1 cellular context compared by ENCODE assay signal in the genomic region with DNA sequence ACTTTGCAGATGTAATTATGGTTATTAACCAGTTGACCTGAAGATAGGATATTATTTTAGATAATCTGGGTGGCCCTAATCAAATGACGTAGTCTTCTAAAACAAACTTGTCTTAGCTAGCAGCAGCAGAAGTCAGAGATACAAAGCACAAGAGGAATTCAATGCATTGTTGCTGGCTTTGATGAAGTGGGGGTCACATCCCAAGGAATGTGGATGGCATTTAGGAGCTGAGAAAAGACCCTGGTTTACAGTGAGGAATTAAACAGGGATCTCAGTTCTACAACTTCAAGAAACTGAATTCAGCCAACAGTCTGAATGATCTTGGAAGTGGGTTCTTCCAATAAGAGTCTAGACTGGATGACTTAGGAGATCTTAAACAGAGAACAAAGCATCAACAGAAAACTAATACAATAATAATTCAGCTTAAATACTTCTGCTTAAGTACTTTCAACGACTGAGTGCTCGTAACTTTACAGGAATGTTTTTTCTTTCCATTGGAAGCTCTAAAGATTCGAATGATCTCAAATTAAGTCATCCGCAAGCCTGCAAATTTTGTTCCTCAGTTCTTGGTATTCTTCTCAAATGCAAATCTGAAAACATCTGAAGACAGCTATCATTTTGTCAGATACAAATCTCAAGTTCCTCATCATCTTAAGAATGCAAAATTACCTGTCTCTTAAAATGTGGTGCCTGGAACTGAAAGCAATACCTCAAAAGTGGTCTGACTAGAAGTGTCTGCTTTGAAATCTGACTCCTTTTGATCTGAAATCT.
TF ChIP-seq lines count a peak whose summit lies in the region.

No MANE protein-coding gene starts in this region.

TF ChIP-seq in WTC11, 78 proteins besides CTCF, POLR2A, EP300 and RAD21:
- TF ChIP-seq, protein P1, sequence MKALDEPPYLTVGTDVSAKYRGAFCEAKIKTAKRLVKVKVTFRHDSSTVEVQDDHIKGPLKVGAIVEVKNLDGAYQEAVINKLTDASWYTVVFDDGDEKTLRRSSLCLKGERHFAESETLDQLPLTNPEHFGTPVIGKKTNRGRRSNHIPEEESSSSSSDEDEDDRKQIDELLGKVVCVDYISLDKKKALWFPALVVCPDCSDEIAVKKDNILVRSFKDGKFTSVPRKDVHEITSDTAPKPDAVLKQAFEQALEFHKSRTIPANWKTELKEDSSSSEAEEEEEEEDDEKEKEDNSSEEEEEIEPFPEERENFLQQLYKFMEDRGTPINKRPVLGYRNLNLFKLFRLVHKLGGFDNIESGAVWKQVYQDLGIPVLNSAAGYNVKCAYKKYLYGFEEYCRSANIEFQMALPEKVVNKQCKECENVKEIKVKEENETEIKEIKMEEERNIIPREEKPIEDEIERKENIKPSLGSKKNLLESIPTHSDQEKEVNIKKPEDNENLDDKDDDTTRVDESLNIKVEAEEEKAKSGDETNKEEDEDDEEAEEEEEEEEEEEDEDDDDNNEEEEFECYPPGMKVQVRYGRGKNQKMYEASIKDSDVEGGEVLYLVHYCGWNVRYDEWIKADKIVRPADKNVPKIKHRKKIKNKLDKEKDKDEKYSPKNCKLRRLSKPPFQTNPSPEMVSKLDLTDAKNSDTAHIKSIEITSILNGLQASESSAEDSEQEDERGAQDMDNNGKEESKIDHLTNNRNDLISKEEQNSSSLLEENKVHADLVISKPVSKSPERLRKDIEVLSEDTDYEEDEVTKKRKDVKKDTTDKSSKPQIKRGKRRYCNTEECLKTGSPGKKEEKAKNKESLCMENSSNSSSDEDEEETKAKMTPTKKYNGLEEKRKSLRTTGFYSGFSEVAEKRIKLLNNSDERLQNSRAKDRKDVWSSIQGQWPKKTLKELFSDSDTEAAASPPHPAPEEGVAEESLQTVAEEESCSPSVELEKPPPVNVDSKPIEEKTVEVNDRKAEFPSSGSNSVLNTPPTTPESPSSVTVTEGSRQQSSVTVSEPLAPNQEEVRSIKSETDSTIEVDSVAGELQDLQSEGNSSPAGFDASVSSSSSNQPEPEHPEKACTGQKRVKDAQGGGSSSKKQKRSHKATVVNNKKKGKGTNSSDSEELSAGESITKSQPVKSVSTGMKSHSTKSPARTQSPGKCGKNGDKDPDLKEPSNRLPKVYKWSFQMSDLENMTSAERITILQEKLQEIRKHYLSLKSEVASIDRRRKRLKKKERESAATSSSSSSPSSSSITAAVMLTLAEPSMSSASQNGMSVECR (CRISPR knock-in tag; IDR thresholded peaks at IDR 0.05; ENCODE audit: borderline replicate concordance), result no peak
- TF ChIP-seq, protein P2, sequence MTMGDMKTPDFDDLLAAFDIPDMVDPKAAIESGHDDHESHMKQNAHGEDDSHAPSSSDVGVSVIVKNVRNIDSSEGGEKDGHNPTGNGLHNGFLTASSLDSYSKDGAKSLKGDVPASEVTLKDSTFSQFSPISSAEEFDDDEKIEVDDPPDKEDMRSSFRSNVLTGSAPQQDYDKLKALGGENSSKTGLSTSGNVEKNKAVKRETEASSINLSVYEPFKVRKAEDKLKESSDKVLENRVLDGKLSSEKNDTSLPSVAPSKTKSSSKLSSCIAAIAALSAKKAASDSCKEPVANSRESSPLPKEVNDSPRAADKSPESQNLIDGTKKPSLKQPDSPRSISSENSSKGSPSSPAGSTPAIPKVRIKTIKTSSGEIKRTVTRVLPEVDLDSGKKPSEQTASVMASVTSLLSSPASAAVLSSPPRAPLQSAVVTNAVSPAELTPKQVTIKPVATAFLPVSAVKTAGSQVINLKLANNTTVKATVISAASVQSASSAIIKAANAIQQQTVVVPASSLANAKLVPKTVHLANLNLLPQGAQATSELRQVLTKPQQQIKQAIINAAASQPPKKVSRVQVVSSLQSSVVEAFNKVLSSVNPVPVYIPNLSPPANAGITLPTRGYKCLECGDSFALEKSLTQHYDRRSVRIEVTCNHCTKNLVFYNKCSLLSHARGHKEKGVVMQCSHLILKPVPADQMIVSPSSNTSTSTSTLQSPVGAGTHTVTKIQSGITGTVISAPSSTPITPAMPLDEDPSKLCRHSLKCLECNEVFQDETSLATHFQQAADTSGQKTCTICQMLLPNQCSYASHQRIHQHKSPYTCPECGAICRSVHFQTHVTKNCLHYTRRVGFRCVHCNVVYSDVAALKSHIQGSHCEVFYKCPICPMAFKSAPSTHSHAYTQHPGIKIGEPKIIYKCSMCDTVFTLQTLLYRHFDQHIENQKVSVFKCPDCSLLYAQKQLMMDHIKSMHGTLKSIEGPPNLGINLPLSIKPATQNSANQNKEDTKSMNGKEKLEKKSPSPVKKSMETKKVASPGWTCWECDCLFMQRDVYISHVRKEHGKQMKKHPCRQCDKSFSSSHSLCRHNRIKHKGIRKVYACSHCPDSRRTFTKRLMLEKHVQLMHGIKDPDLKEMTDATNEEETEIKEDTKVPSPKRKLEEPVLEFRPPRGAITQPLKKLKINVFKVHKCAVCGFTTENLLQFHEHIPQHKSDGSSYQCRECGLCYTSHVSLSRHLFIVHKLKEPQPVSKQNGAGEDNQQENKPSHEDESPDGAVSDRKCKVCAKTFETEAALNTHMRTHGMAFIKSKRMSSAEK (CRISPR knock-in tag; IDR thresholded peaks at IDR 0.05; ENCODE audit: borderline replicate concordance), result no peak
- TF ChIP-seq HMGA2 (CRISPR knock-in tag; IDR thresholded peaks at IDR 0.05) (no peak), NFE2L1 (CRISPR knock-in tag; IDR thresholded peaks at IDR 0.05) (no peak), SMAD4 (CRISPR knock-in tag; IDR thresholded peaks at IDR 0.05) (no peak), CREB1 (CRISPR knock-in tag; IDR thresholded peaks at IDR 0.05) (no peak), FOXP1 (CRISPR knock-in tag; IDR thresholded peaks at IDR 0.05; ENCODE audit: borderline replicate concordance) (no peak), GTF2I (CRISPR knock-in tag; conservative IDR thresholded peaks at IDR 0.05) (no peak), JAZF1 (CRISPR knock-in tag; IDR thresholded peaks at IDR 0.05) (no peak), RORB (CRISPR knock-in tag; IDR thresholded peaks at IDR 0.05) (no peak), ZNF232 (CRISPR knock-in tag; IDR thresholded peaks at IDR 0.05) (no peak)
- TF ChIP-seq, protein P3, sequence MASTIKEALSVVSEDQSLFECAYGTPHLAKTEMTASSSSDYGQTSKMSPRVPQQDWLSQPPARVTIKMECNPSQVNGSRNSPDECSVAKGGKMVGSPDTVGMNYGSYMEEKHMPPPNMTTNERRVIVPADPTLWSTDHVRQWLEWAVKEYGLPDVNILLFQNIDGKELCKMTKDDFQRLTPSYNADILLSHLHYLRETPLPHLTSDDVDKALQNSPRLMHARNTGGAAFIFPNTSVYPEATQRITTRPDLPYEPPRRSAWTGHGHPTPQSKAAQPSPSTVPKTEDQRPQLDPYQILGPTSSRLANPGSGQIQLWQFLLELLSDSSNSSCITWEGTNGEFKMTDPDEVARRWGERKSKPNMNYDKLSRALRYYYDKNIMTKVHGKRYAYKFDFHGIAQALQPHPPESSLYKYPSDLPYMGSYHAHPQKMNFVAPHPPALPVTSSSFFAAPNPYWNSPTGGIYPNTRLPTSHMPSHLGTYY (CRISPR knock-in tag; IDR thresholded peaks at IDR 0.05), result no peak
- TF ChIP-seq, protein P4, sequence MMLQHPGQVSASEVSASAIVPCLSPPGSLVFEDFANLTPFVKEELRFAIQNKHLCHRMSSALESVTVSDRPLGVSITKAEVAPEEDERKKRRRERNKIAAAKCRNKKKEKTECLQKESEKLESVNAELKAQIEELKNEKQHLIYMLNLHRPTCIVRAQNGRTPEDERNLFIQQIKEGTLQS (CRISPR knock-in tag; conservative IDR thresholded peaks at IDR 0.05), result no peak
- TF ChIP-seq, protein P5, sequence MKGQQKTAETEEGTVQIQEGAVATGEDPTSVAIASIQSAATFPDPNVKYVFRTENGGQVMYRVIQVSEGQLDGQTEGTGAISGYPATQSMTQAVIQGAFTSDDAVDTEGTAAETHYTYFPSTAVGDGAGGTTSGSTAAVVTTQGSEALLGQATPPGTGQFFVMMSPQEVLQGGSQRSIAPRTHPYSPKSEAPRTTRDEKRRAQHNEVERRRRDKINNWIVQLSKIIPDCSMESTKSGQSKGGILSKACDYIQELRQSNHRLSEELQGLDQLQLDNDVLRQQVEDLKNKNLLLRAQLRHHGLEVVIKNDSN (CRISPR knock-in tag; IDR thresholded peaks at IDR 0.05), result no peak
- TF ChIP-seq, protein P6, sequence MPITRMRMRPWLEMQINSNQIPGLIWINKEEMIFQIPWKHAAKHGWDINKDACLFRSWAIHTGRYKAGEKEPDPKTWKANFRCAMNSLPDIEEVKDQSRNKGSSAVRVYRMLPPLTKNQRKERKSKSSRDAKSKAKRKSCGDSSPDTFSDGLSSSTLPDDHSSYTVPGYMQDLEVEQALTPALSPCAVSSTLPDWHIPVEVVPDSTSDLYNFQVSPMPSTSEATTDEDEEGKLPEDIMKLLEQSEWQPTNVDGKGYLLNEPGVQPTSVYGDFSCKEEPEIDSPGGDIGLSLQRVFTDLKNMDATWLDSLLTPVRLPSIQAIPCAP (CRISPR knock-in tag; IDR thresholded peaks at IDR 0.05), result no peak
- TF ChIP-seq, protein P7, sequence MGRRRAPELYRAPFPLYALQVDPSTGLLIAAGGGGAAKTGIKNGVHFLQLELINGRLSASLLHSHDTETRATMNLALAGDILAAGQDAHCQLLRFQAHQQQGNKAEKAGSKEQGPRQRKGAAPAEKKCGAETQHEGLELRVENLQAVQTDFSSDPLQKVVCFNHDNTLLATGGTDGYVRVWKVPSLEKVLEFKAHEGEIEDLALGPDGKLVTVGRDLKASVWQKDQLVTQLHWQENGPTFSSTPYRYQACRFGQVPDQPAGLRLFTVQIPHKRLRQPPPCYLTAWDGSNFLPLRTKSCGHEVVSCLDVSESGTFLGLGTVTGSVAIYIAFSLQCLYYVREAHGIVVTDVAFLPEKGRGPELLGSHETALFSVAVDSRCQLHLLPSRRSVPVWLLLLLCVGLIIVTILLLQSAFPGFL (CRISPR knock-in tag; IDR thresholded peaks at IDR 0.05; ENCODE audit: borderline replicate concordance), result no peak
- TF ChIP-seq, protein P8, sequence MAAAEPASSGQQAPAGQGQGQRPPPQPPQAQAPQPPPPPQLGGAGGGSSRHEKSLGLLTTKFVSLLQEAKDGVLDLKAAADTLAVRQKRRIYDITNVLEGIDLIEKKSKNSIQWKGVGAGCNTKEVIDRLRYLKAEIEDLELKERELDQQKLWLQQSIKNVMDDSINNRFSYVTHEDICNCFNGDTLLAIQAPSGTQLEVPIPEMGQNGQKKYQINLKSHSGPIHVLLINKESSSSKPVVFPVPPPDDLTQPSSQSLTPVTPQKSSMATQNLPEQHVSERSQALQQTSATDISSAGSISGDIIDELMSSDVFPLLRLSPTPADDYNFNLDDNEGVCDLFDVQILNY (CRISPR knock-in tag; IDR thresholded peaks at IDR 0.05), result no peak
- TF ChIP-seq, protein P9, sequence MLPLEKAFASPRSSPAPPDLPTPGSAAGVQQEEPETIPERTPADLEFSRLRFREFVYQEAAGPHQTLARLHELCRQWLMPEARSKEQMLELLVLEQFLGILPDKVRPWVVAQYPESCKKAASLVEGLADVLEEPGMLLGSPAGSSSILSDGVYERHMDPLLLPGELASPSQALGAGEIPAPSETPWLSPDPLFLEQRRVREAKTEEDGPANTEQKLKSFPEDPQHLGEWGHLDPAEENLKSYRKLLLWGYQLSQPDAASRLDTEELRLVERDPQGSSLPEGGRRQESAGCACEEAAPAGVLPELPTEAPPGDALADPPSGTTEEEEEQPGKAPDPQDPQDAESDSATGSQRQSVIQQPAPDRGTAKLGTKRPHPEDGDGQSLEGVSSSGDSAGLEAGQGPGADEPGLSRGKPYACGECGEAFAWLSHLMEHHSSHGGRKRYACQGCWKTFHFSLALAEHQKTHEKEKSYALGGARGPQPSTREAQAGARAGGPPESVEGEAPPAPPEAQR (CRISPR knock-in tag; IDR thresholded peaks at IDR 0.05), result no peak
TF ChIP-seq in WTC11: peak in this region for 0.
